Comparison of ENCODE assay signal across 16 cellular contexts in the genomic region with DNA sequence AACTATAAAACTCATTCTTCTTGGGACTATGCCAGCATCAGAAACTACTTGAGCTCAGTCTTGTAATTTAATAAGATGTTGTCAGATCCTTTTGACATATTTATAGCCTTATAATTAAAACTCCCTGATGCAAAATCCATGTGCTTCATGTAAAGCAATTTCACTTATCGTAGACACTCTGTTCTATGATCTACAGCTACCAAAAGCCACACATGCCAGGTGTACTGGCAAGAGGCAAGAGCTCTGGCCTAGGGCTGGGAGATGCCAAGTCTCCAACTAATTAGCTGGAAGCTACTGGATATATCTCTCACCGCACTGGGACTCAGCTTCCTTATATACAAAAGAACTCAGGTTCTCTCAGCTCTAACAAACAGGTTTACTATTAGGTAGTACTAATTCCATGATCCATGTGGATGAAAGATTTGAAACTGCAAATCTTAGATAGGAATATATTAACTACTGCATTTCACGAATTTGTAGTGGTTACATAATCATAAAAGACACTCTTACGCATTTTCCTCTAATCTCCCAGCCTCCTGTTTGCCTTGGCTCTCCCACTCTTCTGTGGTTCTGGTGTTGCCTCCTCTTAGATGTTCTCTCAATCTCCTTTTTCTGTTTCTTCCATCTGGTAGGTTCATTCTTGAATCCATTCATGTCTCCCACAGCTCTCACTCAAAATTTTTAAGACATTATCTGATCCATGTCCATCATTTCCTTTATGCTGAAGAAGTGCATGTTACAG.
DNase-seq lines count a peak whose midpoint lies in the region; ATAC-seq and TF ChIP-seq lines count a peak whose summit lies in the region.
"Had no signal": no experiment of that assay in that cellular context is flagged by ENCODE, and none has a peak within 500 bp of the region (broad histone marks: within the 10 kb centered on the region; RNA-seq: fewer than 3 reads in every experiment).

No MANE protein-coding gene starts in this region.

- no peak overlapping the region for H3K27ac Mint-ChIP-seq in progenitor cell of endocrine pancreas
- H3K27ac Mint-ChIP-seq: CD14-positive monocyte; CD4-positive, alpha-beta memory T cell; H9 had no signal

- peaks cover 12% of the 10 kb centered on the region for H3K4me1 Mint-ChIP-seq in progenitor cell of endocrine pancreas (ENCODE audit: low read depth)
- H3K4me1 Mint-ChIP-seq: CD14-positive monocyte; CD4-positive, alpha-beta memory T cell; H9 had no signal

- no peak for ATAC-seq in GM21447 (IDR thresholded peaks at IDR 0.05; ENCODE audit: unreplicated experiment)
- ATAC-seq: A549, HepG2 had no signal

- H3K36me3 Mint-ChIP-seq in progenitor cell of endocrine pancreas (ENCODE audit: insufficient read depth): peaks cover 6% of the 10 kb centered on the region
- H3K36me3 Mint-ChIP-seq: CD14-positive monocyte; CD4-positive, alpha-beta memory T cell had no signal

- DNase-seq in HFF-Myc (ENCODE audit: extremely low read depth, low read depth): peak; percentile 12
- DNase-seq in amniotic epithelial cell (ENCODE audit: low read depth): peak; percentile 60
- peak; percentile 29 to 44 for DNase-seq in cardiac fibroblast (ENCODE audit: low read depth in 2 of 2)
- DNase-seq in fibroblast of the aortic adventitia (ENCODE audit: low read depth): peak; percentile 52
- no peak for DNase-seq in progenitor cell of endocrine pancreas (ENCODE audit: low spot score, unreplicated experiment)
- DNase-seq in amniotic stem cell (lab: John Stamatoyannopoulos, UW): no peak
- no peak for DNase-seq in AML-193 (lab: John Stamatoyannopoulos, UW)
- DNase-seq: CD4-positive, alpha-beta memory T cell; DMS79 treated with DMSO at 0.1 percent for 48 hours; GF-D8; H9 had no signal

- TF ChIP-seq CTCF in HFF-Myc (IDR thresholded peaks at IDR 0.05; ENCODE audit: low read depth, low read length, missing control alignments): no peak
- no peak for TF ChIP-seq CTCF in cardiac fibroblast (IDR thresholded peaks at IDR 0.05; ENCODE audit: low read depth, low read length)
- no peak for TF ChIP-seq CTCF in fibroblast of the aortic adventitia (IDR thresholded peaks at IDR 0.05; ENCODE audit: insufficient read depth, low read length)
- no peak for TF ChIP-seq CTCF in progenitor cell of endocrine pancreas (IDR thresholded peaks at IDR 0.05; ENCODE audit: unreplicated experiment)

- H3K4me3 Mint-ChIP-seq in progenitor cell of endocrine pancreas (ENCODE audit: low read depth): no peak overlapping the region
- H3K4me3 Mint-ChIP-seq: CD14-positive monocyte; CD4-positive, alpha-beta memory T cell; H9 had no signal

- H3K27me3 Mint-ChIP-seq in progenitor cell of endocrine pancreas: no peaks in the 10 kb centered on the region

- H3K9me3 Mint-ChIP-seq in progenitor cell of endocrine pancreas (ENCODE audit: low read depth): peaks cover 5% of the 10 kb centered on the region
- H3K9me3 Mint-ChIP-seq: H9 had no signal

- no peak overlapping the region for H3K4me3 ChIP-seq in HFF-Myc (replicated peaks; ENCODE audit: low read depth, low read length)
- no peak overlapping the region for H3K4me3 ChIP-seq in cardiac fibroblast (replicated peaks in 1 of 2; ENCODE audit: low read depth in 2 of 2, low read length in 2 of 2)
- no peak overlapping the region for H3K4me3 ChIP-seq in fibroblast of the aortic adventitia (ENCODE audit: low read depth, low read length)
- H3K4me3 ChIP-seq: A549, BLaER1 had no signal

Comparison
In these comparisons a context has a peak if more than half of its experiments do, and no peak if none do; other contexts are left out.
1. DNase-seq: peak in HFF-Myc (single experiment), amniotic epithelial cell (single experiment), cardiac fibroblast (2 of 2) and fibroblast of the aortic adventitia (single experiment); none in progenitor cell of endocrine pancreas (single experiment), amniotic stem cell (single experiment) and AML-193 (0 of 2).